18 cellular contexts compared by ENCODE assay signal in genomic region chr6:10000461-10000992, GRCh38.
"Had no signal": no experiment of that assay in that cellular context is flagged by ENCODE, and none has a peak within 500 bp of the region (broad histone marks: within the 10 kb centered on the region; RNA-seq: fewer than 3 reads in every experiment).

No MANE protein-coding gene starts in this region.

- H3K4me1 Mint-ChIP-seq: activated CD4-positive, alpha-beta T cell treated with anti-CD3 and anti-CD28 coated beads, Interleukin-2, amount 10 ng/mL, durations not matched to agents 7 days and 5 days; immature natural killer cell; naive B cell; neural crest cell; stimulated activated naive B cell treated with anti-CD40 and anti-IgM and Interleukin-4, amounts not matched to agents 10 μg/mL and 1 μg/mL and 100 μg/mL, for 72 hours had no signal

- H3K9me3 ChIP-seq: ascending aorta, esophagus muscularis mucosa, mucosa of descending colon had no signal

- H3K4me3 Mint-ChIP-seq: activated CD4-positive, alpha-beta T cell treated with anti-CD3 and anti-CD28 coated beads, Interleukin-2, amount 10 ng/mL, durations not matched to agents 7 days and 5 days; activated CD8-positive, alpha-beta T cell treated with anti-CD3 and anti-CD28 coated beads, Interleukin-2, amount 10 ng/mL, durations not matched to agents 7 days and 5 days; activated T-cell treated with anti-CD3 and anti-CD28 coated beads, Interleukin-2, amount 50 U/mL, for 4 hours; immature natural killer cell; naive B cell; neural crest cell; stimulated activated naive B cell treated with anti-CD40 and anti-IgM and Interleukin-4, amounts not matched to agents 10 μg/mL and 1 μg/mL and 100 μg/mL, for 72 hours had no signal

- ATAC-seq: activated CD4-positive, CD25-positive, alpha-beta regulatory T cell treated with anti-CD3 and anti-CD28 coated beads, Interleukin-2, amount 50 U/mL, for 24 hours; activated CD8-positive, alpha-beta T cell treated with anti-CD3 and anti-CD28 coated beads, Interleukin-2, amount 10 ng/mL, durations not matched to agents 7 days and 5 days; activated T-cell treated with anti-CD3 and anti-CD28 coated beads, Interleukin-2, amount 50 U/mL, for 4 hours; mucosa of descending colon; stimulated activated naive B cell treated with anti-CD40 and anti-IgM and Interleukin-4, amounts not matched to agents 10 μg/mL and 1 μg/mL and 100 μg/mL, for 72 hours had no signal

- FAIRE-seq: endometrium had no signal

- DNase-seq: activated CD4-positive, alpha-beta T cell treated with anti-CD3 and anti-CD28 coated beads, Interleukin-2, amount 10 ng/mL, durations not matched to agents 7 days and 5 days; activated CD8-positive, alpha-beta memory T cell treated with anti-CD3 and anti-CD28 coated beads, Interleukin-2, amount 50 U/mL, for 4 hours; activated CD8-positive, alpha-beta T cell treated with anti-CD3 and anti-CD28 coated beads, Interleukin-2, amount 10 ng/mL, durations not matched to agents 7 days and 5 days; activated effector memory CD4-positive, alpha-beta T cell treated with anti-CD3 and anti-CD28 coated beads, Interleukin-2, amount 50 U/mL, for 16 hours; activated naive CD4-positive, alpha-beta T cell treated with anti-CD3 and anti-CD28 coated beads, Interleukin-2, amount 50 U/mL, for 16 hours; activated T-cell treated with anti-CD3 and anti-CD28 coated beads, Interleukin-2, amount 50 U/mL, for 4 hours; cerebellar nuclear complex; cortex of kidney; immature natural killer cell; mesenchymal stem cell; mucosa of descending colon; naive B cell; stimulated activated naive B cell treated with anti-CD40 and anti-IgM and Interleukin-4, amounts not matched to agents 10 μg/mL and 1 μg/mL and 100 μg/mL, for 72 hours had no signal

- H3K27me3 ChIP-seq: ascending aorta, esophagus muscularis mucosa had no signal

- H3K36me3 ChIP-seq: ascending aorta, esophagus muscularis mucosa had no signal

- H3K27me3 Mint-ChIP-seq: activated CD4-positive, alpha-beta T cell treated with anti-CD3 and anti-CD28 coated beads, Interleukin-2, amount 10 ng/mL, durations not matched to agents 7 days and 5 days; naive B cell; stimulated activated naive B cell treated with anti-CD40 and anti-IgM and Interleukin-4, amounts not matched to agents 10 μg/mL and 1 μg/mL and 100 μg/mL, for 72 hours had no signal

- H3K36me3 Mint-ChIP-seq: immature natural killer cell; naive B cell; stimulated activated naive B cell treated with anti-CD40 and anti-IgM and Interleukin-4, amounts not matched to agents 10 μg/mL and 1 μg/mL and 100 μg/mL, for 72 hours had no signal

- H3K9me3 Mint-ChIP-seq: activated CD4-positive, alpha-beta T cell treated with anti-CD3 and anti-CD28 coated beads, Interleukin-2, amount 10 ng/mL, durations not matched to agents 7 days and 5 days; activated T-cell treated with anti-CD3 and anti-CD28 coated beads, Interleukin-2, amount 50 U/mL, for 4 hours; stimulated activated naive B cell treated with anti-CD40 and anti-IgM and Interleukin-4, amounts not matched to agents 10 μg/mL and 1 μg/mL and 100 μg/mL, for 72 hours had no signal

- H3K4me3 ChIP-seq: ascending aorta, esophagus muscularis mucosa, mucosa of descending colon had no signal

- H3K4me1 ChIP-seq: ascending aorta, esophagus muscularis mucosa had no signal

- H3K27ac Mint-ChIP-seq: activated CD4-positive, alpha-beta T cell treated with anti-CD3 and anti-CD28 coated beads, Interleukin-2, amount 10 ng/mL, durations not matched to agents 7 days and 5 days; activated CD8-positive, alpha-beta T cell treated with anti-CD3 and anti-CD28 coated beads, Interleukin-2, amount 10 ng/mL, durations not matched to agents 7 days and 5 days; immature natural killer cell; naive B cell; stimulated activated naive B cell treated with anti-CD40 and anti-IgM and Interleukin-4, amounts not matched to agents 10 μg/mL and 1 μg/mL and 100 μg/mL, for 72 hours had no signal

- H3K27ac ChIP-seq: ascending aorta, esophagus muscularis mucosa had no signal
